2 cellular contexts compared by ENCODE assay signal in genomic region chr11:111932605-111932938, GRCh38.
TF ChIP-seq lines count a peak whose summit lies in the region.

No MANE protein-coding gene starts in this region.

TF ChIP-seq in SK-N-SH, 30 proteins besides CTCF, POLR2A, EP300 and RAD21:
- TF ChIP-seq SIN3A (IDR thresholded peaks at IDR 0.05; ENCODE audit: borderline replicate concordance, low read depth, low read length) (no peak), SMC3 (IDR thresholded peaks at IDR 0.05; ENCODE audit: low read depth, low read length) (no peak), EZH2phosphoT487 (IDR thresholded peaks at IDR 0.05; ENCODE audit: borderline replicate concordance, low read depth) (no peak), REST (IDR thresholded peaks at IDR 0.05; ENCODE audit: low read depth, low read length) (no peak), CHD2 (IDR thresholded peaks at IDR 0.05; ENCODE audit: low read length, partially characterized antibody) (no peak), TCF12 (IDR thresholded peaks at IDR 0.05) (no peak), PBX3 (IDR thresholded peaks at IDR 0.05) (no peak), RXRA (IDR thresholded peaks at IDR 0.05; ENCODE audit: borderline replicate concordance, low read depth) (no peak), USF1 (IDR thresholded peaks at IDR 0.05; ENCODE audit: borderline replicate concordance, low read depth) (no peak), TAF1 (IDR thresholded peaks at IDR 0.05; ENCODE audit: borderline replicate concordance, low read depth, low read length) (no peak), TEAD4 (IDR thresholded peaks at IDR 0.05; ENCODE audit: borderline replicate concordance, insufficient read depth) (no peak), FOXM1 (IDR thresholded peaks at IDR 0.05; ENCODE audit: low read depth) (no peak), FOSL2 (IDR thresholded peaks at IDR 0.05; ENCODE audit: borderline replicate concordance, low read depth) (no peak), NFIC (IDR thresholded peaks at IDR 0.05; ENCODE audit: borderline replicate concordance) (no peak)

TF ChIP-seq in SK-N-SH treated with all-trans-retinoic acid at 6 μM for 48 hours, 23 proteins besides CTCF, POLR2A, EP300 and RAD21:
- no peak for TF ChIP-seq ZNF8 (CRISPR knock-in tag; IDR thresholded peaks at IDR 0.05)
- TF ChIP-seq CREB5 (CRISPR knock-in tag; IDR thresholded peaks at IDR 0.05; ENCODE audit: low read depth) = no peak
- no peak for TF ChIP-seq ZNF70 (CRISPR knock-in tag; IDR thresholded peaks at IDR 0.05)
